In genomic region chr11:26399336-26399735, GRCh38 we compare ENCODE assay signal across 25 cellular contexts.
"Had no signal": no experiment of that assay in that cellular context is flagged by ENCODE, and none has a peak within 500 bp of the region (broad histone marks: within the 10 kb centered on the region; RNA-seq: fewer than 3 reads in every experiment).

No MANE protein-coding gene starts in this region.

- H3K27me3 ChIP-seq: dorsolateral prefrontal cortex, esophagus muscularis mucosa, ovary, sigmoid colon, stomach, thyroid gland, vagina had no signal

- H3K27ac ChIP-seq: dorsolateral prefrontal cortex, esophagus muscularis mucosa, ovary, psoas muscle, sigmoid colon, stomach, thyroid gland, vagina had no signal

- H3K9me3 ChIP-seq: ovary, psoas muscle, sigmoid colon, thyroid gland, vagina had no signal

- ATAC-seq: natural killer cell; psoas muscle; right cardiac atrium; stimulated activated effector memory CD8-positive, alpha-beta T cell treated with anti-CD3 and anti-CD28 coated beads, Interleukin-12 subunit alpha, Interleukin-12 subunit beta, amount 100 ng/mL, for 72 hours had no signal

- H3K36me3 ChIP-seq: esophagus muscularis mucosa, ovary, sigmoid colon, stomach, thyroid gland, vagina had no signal

- DNase-seq: dorsolateral prefrontal cortex; effector CD4-positive, alpha-beta T cell; foreskin melanocyte; glutamatergic neuron; hypothalamus; immature natural killer cell; islet precursor cell; kidney glomerular epithelial cell; natural killer cell; occipital lobe; ovary; posterior cingulate gyrus; psoas muscle; right cardiac atrium; sigmoid colon; stimulated activated CD4-positive, alpha-beta T cell treated with anti-CD3 and anti-CD28 coated beads, Interleukin-2, amount 100 ng/mL, for 24 hours; stimulated activated CD4-positive, alpha-beta T cell treated with anti-CD3 and anti-CD28 coated beads, Interleukin-4, amount 100 ng/mL, for 24 hours; stimulated activated naive CD4-positive, alpha-beta T cell treated with Interleukin-2 at 50 U/mL for 16 hours; stomach; thyroid gland; trophoblast cell had no signal

- H3K4me3 ChIP-seq: dorsolateral prefrontal cortex, esophagus muscularis mucosa, lung, ovary, psoas muscle, sigmoid colon, stomach, thyroid gland, vagina had no signal

- H3K4me1 ChIP-seq: esophagus muscularis mucosa, psoas muscle, sigmoid colon, stomach, thyroid gland, vagina had no signal
